Comparison of ENCODE assay signal across 17 cellular contexts in genomic region chr10:555281-555680, GRCh38.
DNase-seq lines count a peak whose midpoint lies in the region; ATAC-seq, FAIRE-seq and TF ChIP-seq lines count a peak whose summit lies in the region.
"Had no signal": no experiment of that assay in that cellular context is flagged by ENCODE, and none has a peak within 500 bp of the region (broad histone marks: within the 10 kb centered on the region; RNA-seq: fewer than 3 reads in every experiment).

No MANE protein-coding gene starts in this region.

- H2BK15ac ChIP-seq in IMR-90 (ENCODE audit: low read depth, low read length): no peak overlapping the region
- no peak overlapping the region for H2BK15ac ChIP-seq in H1 (ENCODE audit: low read length)

- no peak overlapping the region for H2AK9ac ChIP-seq in IMR-90 (replicated peaks; ENCODE audit: low read depth, low read length, poor library complexity)

- H4K20me1 ChIP-seq in BLaER1 (peaks cover 91% of the 10 kb centered on the region), IMR-90 (ENCODE audit: insufficient read depth, low read length) (peaks cover 90% of the 10 kb centered on the region), H1 (replicated peaks in 1 of 2; ENCODE audit: control insufficient read depth in 1 of 2, insufficient read depth in 2 of 2, low read length in 2 of 2) (peaks cover 0 to 8% of the 10 kb centered on the region in 2 experiments)

- no peaks in the 10 kb centered on the region for H3K27me3 ChIP-seq in BLaER1
- no peaks in the 10 kb centered on the region for H3K27me3 ChIP-seq in IMR-90 (ENCODE audit: control insufficient read depth, insufficient read depth, low read length)
- no peaks in the 10 kb centered on the region for H3K27me3 ChIP-seq in H1 (replicated peaks in 1 of 4; ENCODE audit: control insufficient read depth in 3 of 4, extremely low read depth in 1 of 4, insufficient read depth in 3 of 4, low read length in 3 of 4)

- WGBS in IMR-90 (ENCODE audit: extremely low coverage in 2 of 2, insufficient read length in 1 of 2), 2 experiments: 94% methylated on average over 10 of the region's 12 CpGs; no CpG with 5 or more reads in 1 of the 2 experiments
- WGBS in H1 (ENCODE audit: extremely low coverage in 1 of 2, insufficient coverage in 1 of 2, insufficient read length in 1 of 2, insufficient replicate concordance in 2 of 2, low coverage in 1 of 2, low lambda C conversion rate in 2 of 2, missing lambda C conversion rate in 1 of 2), 2 experiments: 91% methylated on average over 12 of the region's 12 CpGs; no CpG with 5 or more reads in 1 of the 2 experiments

- peaks cover 1% of the 10 kb centered on the region; the same call in 1 of the 2 replicates for H3K23me2 ChIP-seq in H1 (ENCODE audit: low read depth, low read length)

- H3K4me2 ChIP-seq in BLaER1: peak overlapping the region; percentile 37; the same call in 1 of the 2 replicates
- H3K4me2 ChIP-seq in IMR-90 (ENCODE audit: low read depth, low read length): no peak overlapping the region
- H3K4me2 ChIP-seq in H1 (ENCODE audit: insufficient read depth in 1 of 2, low read depth in 2 of 2, low read length in 2 of 2): no peak overlapping the region

- TF ChIP-seq RAD21 in IMR-90 (IDR thresholded peaks at IDR 0.05; ENCODE audit: low read length): no peak
- no peak for TF ChIP-seq RAD21 in H1 (IDR thresholded peaks at IDR 0.05 in 1 of 2, conservative IDR thresholded peaks at IDR 0.05 in 1 of 2; ENCODE audit: low read depth in 2 of 2, low read length in 2 of 2)

- H4K8ac ChIP-seq in IMR-90 (ENCODE audit: low read depth in 2 of 2, low read length in 2 of 2) (no peak overlapping the region), H1 (ENCODE audit: extremely low read depth, insufficient read depth, low read length) (no peak overlapping the region)

- peaks cover 0 to 13% of the 10 kb centered on the region in 2 experiments; a peak in 2 of 4 replicates for H3K79me2 ChIP-seq in H1 (ENCODE audit: control insufficient read depth in 1 of 2, insufficient read depth in 2 of 2, low read length in 2 of 2)

- CTCF ChIA-PET in IMR-90 (lab: Yijun Ruan, JAX) (no interaction called here), H1 (lab: Charles Lee; ENCODE audit: partially characterized antibody) (no interaction called here)

- DNase-seq in IMR-90 (no peak), H1 (ENCODE audit: low read depth in 1 of 2, low spot score in 2 of 2) (no peak), neural crest cell (ENCODE audit: low read depth, low spot score) (no peak), NCI-H2196 (lab: John Stamatoyannopoulos, UW; ENCODE audit: unreplicated experiment) (no peak), OCI-M2 (lab: John Stamatoyannopoulos, UW; ENCODE audit: unreplicated experiment) (no peak)
- DNase-seq in activated CD4-positive, CD25-positive, alpha-beta regulatory T cell treated with anti-CD3 and anti-CD28 coated beads, Interleukin-2, amount 50 U/mL, for 72 hours: no peak
- DNase-seq: DMS79, H9, KG1, NCI-H1092 treated with DMSO at 0.1 percent for 48 hours, NCI-H1436 treated with DMSO at 0.1 percent for 48 hours, NCI-H1930, NCI-H345, NCI-H526, PC-3, Right ventricle myocardium superior had no signal

- POLR2A ChIA-PET in IMR-90 (lab: Charles Lee; ENCODE audit: unreplicated experiment) (no interaction called here), H1 (lab: Charles Lee; ENCODE audit: partially characterized antibody) (no interaction called here)

- H3K36me3 ChIP-seq in BLaER1 (no peaks in the 10 kb centered on the region; the same call in 1 of the 2 replicates), IMR-90 (ENCODE audit: control insufficient read depth, insufficient read depth, low read length) (no peaks in the 10 kb centered on the region), H1 (ENCODE audit: control insufficient read depth in 2 of 4, insufficient read depth in 4 of 4, low read length in 3 of 4) (no peaks in the 10 kb centered on the region)

- H2BK12ac ChIP-seq in H1 (ENCODE audit: low read depth, low read length): 0 out of 2 replicates have a peak overlapping the region, but pooled peaks have one; percentile 80

- no TSS peak for BruUV-seq in IMR-90 (replicated peaks; lab: Mats Ljungman, UMichigan)

- no peak for TF ChIP-seq EP300 in H1 (IDR thresholded peaks at IDR 0.05; ENCODE audit: borderline replicate concordance in 1 of 2, low read depth in 2 of 2, low read length in 2 of 2)

- peak overlapping the region; percentile 8 for H2AFZ ChIP-seq in IMR-90 (replicated peaks; ENCODE audit: low read length, poor library complexity)
- no peak overlapping the region for H2AFZ ChIP-seq in H1 (ENCODE audit: low read length)

- H2BK20ac ChIP-seq in IMR-90 (ENCODE audit: low read depth, low read length) (no peak overlapping the region), H1 (ENCODE audit: low read length) (no peak overlapping the region)

- H3K14ac ChIP-seq in IMR-90 (replicated peaks; ENCODE audit: low read depth, low read length): no peak overlapping the region
- no peak overlapping the region for H3K14ac ChIP-seq in H1 (ENCODE audit: insufficient read length)

- no peak overlapping the region for H2AK5ac ChIP-seq in IMR-90 (ENCODE audit: low read depth, low read length)
- H2AK5ac ChIP-seq in H1 (ENCODE audit: low read depth, low read length): no peak overlapping the region

- no peaks in the 10 kb centered on the region for H3K27me3 Mint-ChIP-seq in neural crest cell (ENCODE audit: low read depth)

- dilution Hi-C loops in IMR-90 (cut with HindIII; ENCODE audit: low sequenced_read_pairs, unreplicated experiment): no loop called here

- no peaks in the 10 kb centered on the region for H3K9me3 Mint-ChIP-seq in neural crest cell
- H3K9me3 Mint-ChIP-seq: H9 had no signal

- no peak overlapping the region for H3K4ac ChIP-seq in IMR-90 (ENCODE audit: low read depth, low read length)
- no peak overlapping the region for H3K4ac ChIP-seq in H1 (replicated peaks; ENCODE audit: insufficient read length, low read depth, low read length)

- H4K91ac ChIP-seq in IMR-90 (ENCODE audit: insufficient read depth, low read depth, low read length): no peak overlapping the region
- H4K91ac ChIP-seq in H1 (replicated peaks; ENCODE audit: insufficient read length, low read length): no peak overlapping the region

- no peak overlapping the region for H2BK120ac ChIP-seq in IMR-90 (ENCODE audit: low read depth, low read length)
- no peak overlapping the region for H2BK120ac ChIP-seq in H1 (replicated peaks; ENCODE audit: low read depth, low read length)

- FAIRE-seq in H1 (lab: Jason Lieb, UNC): no peak

- no peaks in the 10 kb centered on the region for H3K9me3 ChIP-seq in BLaER1
- H3K9me3 ChIP-seq in IMR-90 (ENCODE audit: control insufficient read depth, insufficient read depth, low read length): no peaks in the 10 kb centered on the region
- H3K9me3 ChIP-seq in H1 (ENCODE audit: insufficient read depth in 2 of 2, low read depth in 1 of 2, low read length in 1 of 2): no peaks in the 10 kb centered on the region

- H3K27ac ChIP-seq in BLaER1 (no peak overlapping the region), IMR-90 (ENCODE audit: insufficient read depth, low read length) (no peak overlapping the region), H1 (ENCODE audit: low read depth, low read length) (no peak overlapping the region)

- H3K9ac ChIP-seq in BLaER1 (no peak overlapping the region), IMR-90 (ENCODE audit: low read depth, low read length) (no peak overlapping the region), H1 (replicated peaks in 1 of 4; ENCODE audit: extremely low read depth in 1 of 4, low read depth in 3 of 4, low read length in 3 of 4) (no peak overlapping the region)

- TF ChIP-seq POLR2A in IMR-90 (IDR thresholded peaks at IDR 0.05; ENCODE audit: low read depth, low read length): no peak
- TF ChIP-seq POLR2A in H1 (IDR thresholded peaks at IDR 0.05; ENCODE audit: control extremely low read depth in 1 of 2, low read depth in 2 of 2, low read length in 2 of 2): no peak

- H3K23ac ChIP-seq in IMR-90 (ENCODE audit: low read depth, low read length) (no peak overlapping the region), H1 (ENCODE audit: insufficient read length) (no peak overlapping the region)

- H2BK5ac ChIP-seq in IMR-90 (ENCODE audit: low read depth, low read length, poor library complexity, severe bottlenecking): no peak overlapping the region
- no peak overlapping the region for H2BK5ac ChIP-seq in H1 (ENCODE audit: low read depth, low read length)

- no peak for ATAC-seq in IMR-90 (ENCODE audit: low read depth)

- H4K5ac ChIP-seq in IMR-90 (ENCODE audit: low read depth, low read length) (no peak overlapping the region), H1 (ENCODE audit: insufficient read length, low read depth, low read length) (no peak overlapping the region)

- in situ Hi-C loops in IMR-90 (cut with MboI; ENCODE audit: low sequenced_read_pairs): no loop called here

- H3K79me1 ChIP-seq in IMR-90 (ENCODE audit: low read depth in 1 of 2, low read length in 2 of 2) (peaks cover 54 to 89% of the 10 kb centered on the region in 2 experiments), H1 (ENCODE audit: low read depth, low read length) (peaks cover 11% of the 10 kb centered on the region)

- H3K56ac ChIP-seq in IMR-90 (ENCODE audit: extremely low read depth, insufficient read depth, low read length) (no peak overlapping the region), H1 (replicated peaks; ENCODE audit: insufficient read length, low read depth, low read length) (no peak overlapping the region)

- no peak overlapping the region for H3K4me3 ChIP-seq in BLaER1
- H3K4me3 ChIP-seq in IMR-90 (ENCODE audit: insufficient read depth, low read depth, low read length): no peak overlapping the region
- no peak overlapping the region for H3K4me3 ChIP-seq in H1 (ENCODE audit: extremely low read depth in 1 of 4, insufficient read depth in 2 of 4, low read depth in 3 of 4, low read length in 4 of 4)

- TF ChIP-seq CTCF in IMR-90 (conservative IDR thresholded peaks at IDR 0.05; ENCODE audit: low read depth, low read length) (no peak), H1 (IDR thresholded peaks at IDR 0.05; ENCODE audit: control extremely low read depth in 1 of 3, insufficient read depth in 1 of 3, low read depth in 1 of 3, low read length in 3 of 3) (no peak), neural crest cell (conservative IDR thresholded peaks at IDR 0.05) (no peak)

- no peak overlapping the region for H3K18ac ChIP-seq in IMR-90 (ENCODE audit: low read depth, low read length)
- H3K18ac ChIP-seq in H1 (ENCODE audit: extremely low read depth, low read length): no peak overlapping the region; the same call in 1 of the 2 replicates

- intact Hi-C loops in IMR-90 (cut with micrococcal nuclease): no loop called here

- peaks cover 41% of the 10 kb centered on the region for H3K4me1 Mint-ChIP-seq in neural crest cell

- H3K27ac Mint-ChIP-seq in neural crest cell (ENCODE audit: unreplicated experiment): peak overlapping the region; percentile 12

- H3K4me3 Mint-ChIP-seq in neural crest cell: no peak overlapping the region
- H3K4me3 Mint-ChIP-seq: H9 had no signal

- H3K36me3 Mint-ChIP-seq in neural crest cell (ENCODE audit: low read depth): no peaks in the 10 kb centered on the region

- H3K4me1 ChIP-seq in BLaER1 (peaks cover 64% of the 10 kb centered on the region), IMR-90 (ENCODE audit: control insufficient read depth, insufficient read depth, low read length) (peaks cover 14% of the 10 kb centered on the region), H1 (replicated peaks in 1 of 4; ENCODE audit: control insufficient read depth in 3 of 4, insufficient read depth in 4 of 4, low read length in 3 of 4) (peaks cover 5 to 18% (median 13%) of the 10 kb centered on the region in 4 experiments; a peak in 6 of 7 replicates)

- peaks cover 27% of the 10 kb centered on the region for H3K9me1 ChIP-seq in IMR-90 (ENCODE audit: insufficient read depth, low read length)
